In the genomic region with DNA sequence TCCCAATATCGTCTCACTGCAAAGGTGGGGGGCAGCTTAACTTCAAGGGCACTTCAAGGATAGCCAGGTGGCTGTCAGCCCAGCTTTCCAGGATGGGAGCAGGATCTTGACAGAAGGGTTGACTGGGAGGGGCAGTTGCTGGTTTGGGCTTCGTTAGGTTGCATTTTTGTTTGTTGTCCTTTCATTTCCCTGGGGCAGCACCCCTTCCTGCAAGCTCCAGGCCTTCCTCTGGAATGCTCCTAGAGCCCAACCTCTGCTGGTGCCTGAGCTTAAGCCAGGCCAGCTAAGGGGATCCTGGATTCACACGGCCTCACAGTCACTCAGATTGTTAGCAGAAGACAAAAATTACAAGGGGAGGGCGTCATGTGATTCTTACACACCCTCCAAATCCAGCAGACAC, we compare ENCODE assay signal across 20 cellular contexts. TPM values are rescaled to one million over a fixed set of nuclear protein-coding genes. Genes with fewer than 3 reads are reported as not detected.
DNase-seq lines count a peak whose midpoint lies in the region; ATAC-seq and TF ChIP-seq lines count a peak whose summit lies in the region.
"Had no signal": no experiment of that assay in that cellular context is flagged by ENCODE, and none has a peak within 500 bp of the region (broad histone marks: within the 10 kb centered on the region; RNA-seq: fewer than 3 reads in every experiment).

No MANE protein-coding gene starts in this region.

- H2AK9ac ChIP-seq in IMR-90 (replicated peaks; ENCODE audit: low read depth, low read length, poor library complexity), result peak overlapping the region; percentile 35

- peaks cover 3% of the 10 kb centered on the region; the same call in 1 of the 2 replicates for H4K20me1 ChIP-seq in IMR-90 (ENCODE audit: insufficient read depth, low read length)
- no peaks in the 10 kb centered on the region for H4K20me1 ChIP-seq in osteoblast (ENCODE audit: insufficient read depth, low read length)

- no peak overlapping the region for H3K14ac ChIP-seq in IMR-90 (replicated peaks; ENCODE audit: low read depth, low read length)

- H3K9ac ChIP-seq in IMR-90 (ENCODE audit: low read depth, low read length) (no peak overlapping the region), endodermal cell (ENCODE audit: extremely low read depth, low read length, poor library complexity, severe bottlenecking) (no peak overlapping the region)
- H3K9ac ChIP-seq: BLaER1 treated with 17β-estradiol and CSF1 and Interleukin-3, amounts not matched to agents 10 nM and 100 nM had no signal

- H3K56ac ChIP-seq in IMR-90 (ENCODE audit: extremely low read depth, insufficient read depth, low read length), result no peak overlapping the region

- H3K4me3 Mint-ChIP-seq in endodermal cell, result no peak overlapping the region
- H3K4me3 Mint-ChIP-seq: CD8-positive, alpha-beta T cell had no signal

- H3K36me3 ChIP-seq in IMR-90 (ENCODE audit: control insufficient read depth, insufficient read depth, low read length) (no peaks in the 10 kb centered on the region), endodermal cell (ENCODE audit: control insufficient read depth, insufficient read depth, low read length) (no peaks in the 10 kb centered on the region), osteoblast (ENCODE audit: insufficient read depth, low read length) (no peaks in the 10 kb centered on the region)

- no peak overlapping the region for H2BK15ac ChIP-seq in IMR-90 (ENCODE audit: low read depth, low read length)

- no CpG with 5 or more reads among the region's 4 CpGs for WGBS in IMR-90 (ENCODE audit: extremely low coverage in 2 of 2, insufficient read length in 1 of 2), 2 experiments
- WGBS in endodermal cell (ENCODE audit: insufficient coverage in 1 of 2, insufficient read length in 1 of 2), 2 experiments, result 46 to 50% methylated on average over 2 to 4 of the region's 4 CpGs

- H3K27ac ChIP-seq in IMR-90 (ENCODE audit: insufficient read depth, low read length) (no peak overlapping the region), endodermal cell (ENCODE audit: low read depth, low read length) (no peak overlapping the region), osteoblast (ENCODE audit: low read depth, low read length) (no peak overlapping the region)
- H3K27ac ChIP-seq: BLaER1 treated with 17β-estradiol and CSF1 and Interleukin-3, amounts not matched to agents 10 nM and 100 nM had no signal

- no peak overlapping the region for H3K23ac ChIP-seq in IMR-90 (ENCODE audit: low read depth, low read length)

- H3K27me3 ChIP-seq in IMR-90 (ENCODE audit: control insufficient read depth, insufficient read depth, low read length) (peaks cover 92% of the 10 kb centered on the region), endodermal cell (ENCODE audit: control insufficient read depth, insufficient read depth, low read length, poor library complexity, severe bottlenecking) (peaks cover 100% of the 10 kb centered on the region), osteoblast (ENCODE audit: insufficient read depth, low read length) (peaks cover 90% of the 10 kb centered on the region)

- H3K79me1 ChIP-seq in IMR-90 (ENCODE audit: low read depth in 1 of 2, low read length in 2 of 2), result no peaks in the 10 kb centered on the region

- H2BK5ac ChIP-seq in IMR-90 (ENCODE audit: low read depth, low read length, poor library complexity, severe bottlenecking), result no peak overlapping the region

- TF ChIP-seq RAD21 in IMR-90 (IDR thresholded peaks at IDR 0.05; ENCODE audit: low read length), result no peak

- dilution Hi-C loops in IMR-90 (cut with HindIII; ENCODE audit: low sequenced_read_pairs, unreplicated experiment), result no loop called here

- no peaks in the 10 kb centered on the region for H3K9me1 ChIP-seq in IMR-90 (ENCODE audit: insufficient read depth, low read length)

- H3K9me3 ChIP-seq in IMR-90 (ENCODE audit: control insufficient read depth, insufficient read depth, low read length) (peaks cover 8% of the 10 kb centered on the region), endodermal cell (ENCODE audit: control insufficient read depth, low read length) (no peaks in the 10 kb centered on the region), osteoblast (ENCODE audit: low read depth, low read length) (no peaks in the 10 kb centered on the region)

- no peak overlapping the region for H2AK5ac ChIP-seq in IMR-90 (ENCODE audit: low read depth, low read length)

- no peak overlapping the region for H3K4ac ChIP-seq in IMR-90 (ENCODE audit: low read depth, low read length)

- CTCF ChIA-PET in IMR-90 (lab: Yijun Ruan, JAX), result no interaction called here

- POLR2A ChIA-PET in IMR-90 (lab: Charles Lee; ENCODE audit: unreplicated experiment), result no interaction called here

- peaks cover 99% of the 10 kb centered on the region for H3K27me3 Mint-ChIP-seq in endodermal cell (ENCODE audit: insufficient read depth)

- no peaks in the 10 kb centered on the region for H3K9me3 Mint-ChIP-seq in endodermal cell
- H3K9me3 Mint-ChIP-seq: CD8-positive, alpha-beta T cell had no signal

- H3K4me2 ChIP-seq in IMR-90 (ENCODE audit: low read depth, low read length) (no peak overlapping the region), osteoblast (ENCODE audit: insufficient read depth, low read length) (no peak overlapping the region)
- H3K4me2 ChIP-seq: BLaER1 treated with 17β-estradiol and CSF1 and Interleukin-3, amounts not matched to agents 10 nM and 100 nM had no signal

- intact Hi-C loops in IMR-90 (cut with micrococcal nuclease), result no loop called here

- no peak overlapping the region for H3K4me3 ChIP-seq in IMR-90 (ENCODE audit: insufficient read depth, low read depth, low read length)
- no peak overlapping the region for H3K4me3 ChIP-seq in endodermal cell (ENCODE audit: low read length)
- H3K4me3 ChIP-seq in osteoblast (ENCODE audit: insufficient read depth, low read length), result no peak overlapping the region
- H3K4me3 ChIP-seq: BLaER1 treated with 17β-estradiol and CSF1 and Interleukin-3, amounts not matched to agents 10 nM and 100 nM had no signal

- DNase-seq in ELF-1 (ENCODE audit: low read depth, low spot score) (peak; percentile 67), IMR-90 (no peak), endodermal cell (peak; percentile 33), osteoblast (ENCODE audit: insufficient read length, low spot score, missing footprints) (peak; percentile 80), amniotic stem cell (lab: John Stamatoyannopoulos, UW) (no peak), SW 1271 (lab: John Stamatoyannopoulos, UW) (no peak)
- DNase-seq: CD8-positive, alpha-beta T cell; GDM1; Kasumi-1; NCI-H1417; NCI-H1694 treated with DMSO at 0.1 percent for 48 hours; NCI-H2081 treated with DMSO at 0.1 percent for 48 hours; NCI-H2171 treated with DMSO at 0.1 percent for 48 hours; NCI-H524 treated with DMSO at 0.1 percent for 48 hours; OCI-M1 had no signal

- H3K79me2 ChIP-seq in osteoblast (ENCODE audit: insufficient read depth, low read length), result no peaks in the 10 kb centered on the region

- in situ Hi-C loops in IMR-90 (cut with MboI; ENCODE audit: low sequenced_read_pairs), result no loop called here

- peaks cover 23% of the 10 kb centered on the region for H3K4me1 Mint-ChIP-seq in endodermal cell

- H4K8ac ChIP-seq in IMR-90 (ENCODE audit: low read depth in 2 of 2, low read length in 2 of 2), result no peak overlapping the region

- TF ChIP-seq CTCF in IMR-90 (conservative IDR thresholded peaks at IDR 0.05; ENCODE audit: low read depth, low read length) (no peak), endodermal cell (conservative IDR thresholded peaks at IDR 0.05) (no peak), osteoblast (IDR thresholded peaks at IDR 0.05; ENCODE audit: extremely low read depth, low read depth, low read length) (no peak)

- TF ChIP-seq POLR2A in IMR-90 (IDR thresholded peaks at IDR 0.05; ENCODE audit: low read depth, low read length), result no peak

- ATAC-seq in IMR-90 (ENCODE audit: low read depth) (no peak), HG03378 (IDR thresholded peaks at IDR 0.05; ENCODE audit: unreplicated experiment) (no peak)
- ATAC-seq: CD8-positive, alpha-beta T cell had no signal

- no peak overlapping the region for H2BK20ac ChIP-seq in IMR-90 (ENCODE audit: low read depth, low read length)

- no TSS peak for BruUV-seq in IMR-90 (replicated peaks; lab: Mats Ljungman, UMichigan)

- no peak overlapping the region for H3K27ac Mint-ChIP-seq in endodermal cell
- H3K27ac Mint-ChIP-seq: CD8-positive, alpha-beta T cell had no signal

- no peaks in the 10 kb centered on the region for H3K4me1 ChIP-seq in IMR-90 (ENCODE audit: control insufficient read depth, insufficient read depth, low read length)
- H3K4me1 ChIP-seq in endodermal cell (ENCODE audit: control insufficient read depth, insufficient read depth, low read length), result peaks cover 5% of the 10 kb centered on the region
- no peaks in the 10 kb centered on the region for H3K4me1 ChIP-seq in osteoblast (ENCODE audit: insufficient read depth, low read length)

- H2AFZ ChIP-seq in IMR-90 (replicated peaks; ENCODE audit: low read length, poor library complexity) (no peak overlapping the region), osteoblast (ENCODE audit: low read length) (no peak overlapping the region)

- no peaks in the 10 kb centered on the region for H3K36me3 Mint-ChIP-seq in endodermal cell (ENCODE audit: low read depth)
- H3K36me3 Mint-ChIP-seq: CD8-positive, alpha-beta T cell had no signal

- H2BK120ac ChIP-seq in IMR-90 (ENCODE audit: low read depth, low read length), result no peak overlapping the region

- no peak overlapping the region for H4K91ac ChIP-seq in IMR-90 (ENCODE audit: insufficient read depth, low read depth, low read length)

- no peak overlapping the region for H4K5ac ChIP-seq in IMR-90 (ENCODE audit: low read depth, low read length)

- no peak overlapping the region for H3K18ac ChIP-seq in IMR-90 (ENCODE audit: low read depth, low read length)

RNA-seq across cellular contexts. Expression of gene OLIG2, which starts 4.1 kb away (rescaled TPM):
- not detected in 2 replicates for total RNA-seq in IMR-90 (2012; rRNA removed)
- not detected in 2 replicates for polyA plus RNA-seq in IMR-90 (2012; rRNA removed)
- not detected in 2 replicates for polyA plus RNA-seq in IMR-90 (2012; cell fraction: cytosol; rRNA removed)
- not detected in 2 replicates for polyA plus RNA-seq in IMR-90 (2012; cell fraction: nucleus; rRNA removed; ENCODE audit: low replicate concordance)
- under 1 TPM in 1 of 2 donors, not detected in 1; 0.53 TPM for total RNA-seq in endodermal cell
- polyA plus RNA-seq in endodermal cell (2013, experiment 1 of 2), result 2.7 TPM
- 2.9 TPM for polyA plus RNA-seq in endodermal cell (2013, experiment 2 of 2)
- not detected in 2 replicates for total RNA-seq in osteoblast
- total RNA-seq: CD8-positive, alpha-beta T cell; MCF 10A had no signal

RNA-seq across cellular contexts. Expression of gene OLIG1, which starts 48.3 kb away (rescaled TPM):
- total RNA-seq in IMR-90 (2012; rRNA removed) (not detected in 2 replicates), endodermal cell (under 1 TPM in 1 of 2 donors, not detected in 1; 0.48 TPM), osteoblast (not detected in 2 replicates)
- not detected in 2 replicates for polyA plus RNA-seq in IMR-90 (2012; rRNA removed)
- not detected in 2 replicates for polyA plus RNA-seq in IMR-90 (2012; cell fraction: cytosol; rRNA removed)
- polyA plus RNA-seq in IMR-90 (2012; cell fraction: nucleus; rRNA removed; ENCODE audit: low replicate concordance), result not detected in 2 replicates
- 2.7 TPM for polyA plus RNA-seq in endodermal cell (2013, experiment 1 of 2)
- polyA plus RNA-seq in endodermal cell (2013, experiment 2 of 2), result 3.6 TPM
- total RNA-seq: CD8-positive, alpha-beta T cell; Daoy; H4; MCF 10A had no signal

Comparison
In these comparisons a context has a peak if more than half of its experiments do, and no peak if none do; other contexts are left out.
1. DNase-seq: peak in ELF-1 (single experiment), endodermal cell (single experiment) and osteoblast (single experiment); none in IMR-90 (single experiment), amniotic stem cell (single experiment) and SW 1271 (0 of 2).